Comparison of ENCODE assay signal across 8 cellular contexts in the genomic region with DNA sequence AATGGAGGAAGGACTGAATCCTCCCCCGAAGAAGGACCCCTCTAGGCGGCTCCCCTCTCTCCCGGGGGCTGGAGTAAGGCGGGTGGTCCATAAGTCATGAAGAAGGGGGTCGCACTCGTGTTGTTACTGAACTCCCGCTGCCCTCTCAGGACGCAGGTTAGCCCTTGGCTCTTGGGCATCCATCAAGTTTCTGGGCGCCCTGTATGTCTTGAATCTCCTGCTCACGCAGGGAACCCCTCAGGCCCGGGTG. TPM values are rescaled to one million over a fixed set of nuclear protein-coding genes. Genes with fewer than 3 reads are reported as not detected.
DNase-seq lines count a peak whose midpoint lies in the region; ATAC-seq and TF ChIP-seq lines count a peak whose summit lies in the region.

No MANE protein-coding gene starts in this region.

- TF ChIP-seq CTCF in GM12864 (IDR thresholded peaks at IDR 0.05; ENCODE audit: low read depth, low read length, missing control alignments) (no peak), VCaP (conservative IDR thresholded peaks at IDR 0.05) (no peak), fibroblast of mammary gland (conservative IDR thresholded peaks at IDR 0.05; ENCODE audit: control insufficient read depth, insufficient read depth, low read depth, low read length) (no peak), psoas muscle (IDR thresholded peaks at IDR 0.05) (no peak)

- intact Hi-C loops in psoas muscle (cut with DNase I) = no loop called here

- H3K4me1 ChIP-seq in psoas muscle = peaks cover 28% of the 10 kb centered on the region

- H3K27ac ChIP-seq in VCaP = peak overlapping the region; percentile 99
- H3K27ac ChIP-seq in psoas muscle = peak overlapping the region; percentile 78

- DNase-seq in GM12864 (ENCODE audit: low read depth) = no peak
- DNase-seq in fibroblast of mammary gland (ENCODE audit: low read depth) = no peak
- no peak for DNase-seq in psoas muscle
- DNase-seq in DMS53 treated with DMSO at 0.1 percent for 48 hours (lab: John Stamatoyannopoulos, UW; ENCODE audit: unreplicated experiment) = no peak
- no peak for DNase-seq in NOMO-1 treated with DMSO at 0.1 percent for 48 hours (lab: John Stamatoyannopoulos, UW; ENCODE audit: unreplicated experiment)
- no peak for DNase-seq in NCI-H2029 treated with DMSO at 0.1 percent for 48 hours (lab: John Stamatoyannopoulos, UW)

- H3K27me3 ChIP-seq in psoas muscle (ENCODE audit: insufficient read depth in 3 of 3, low read length in 2 of 3) = no peaks in the 10 kb centered on the region

- H3K4me3 ChIP-seq in GM12864 (ENCODE audit: low read depth, low read length) (peak overlapping the region; percentile 89), fibroblast of mammary gland (ENCODE audit: control insufficient read depth, low read depth, low read length) (peak overlapping the region; percentile 85), psoas muscle (peak overlapping the region; percentile 79)

- no peaks in the 10 kb centered on the region for H3K9me3 ChIP-seq in psoas muscle

- WGBS in psoas muscle, 3 donors = 13 to 19% (median 18%) methylated on average over 11 of the region's 11 CpGs

- H3K36me3 ChIP-seq in psoas muscle (ENCODE audit: insufficient read depth in 1 of 2, low read depth in 1 of 2) = peaks cover 0 to 20% of the 10 kb centered on the region in 2 donors

- ATAC-seq in psoas muscle = no peak
- no peak for ATAC-seq in HG02610 (IDR thresholded peaks at IDR 0.05; ENCODE audit: unreplicated experiment)

RNA-seq across cellular contexts. Expression of a gene that starts 0.9 kb away (rescaled TPM):
- total RNA-seq in psoas muscle = 1 to 10 TPM; 1.4 to 6.7 (median 2.3) TPM
- polyA plus RNA-seq in psoas muscle = 1 to 10 TPM; 1.6 to 3.3 (median 2.1) TPM

RNA-seq across cellular contexts. Expression of a gene that starts 16.1 kb away (rescaled TPM):
- total RNA-seq in psoas muscle = 1 to 10 TPM in 2 of 4 donors, under 1 TPM in 2; 0.60 to 1.5 (median 0.92) TPM
- 1 to 10 TPM in 1 of 3 donors, under 1 TPM in 2; 0.21 to 1.1 (median 0.80) TPM for polyA plus RNA-seq in psoas muscle

RNA-seq across cellular contexts. Expression of a gene that starts 18.7 kb away (rescaled TPM):
- 1 to 10 TPM in 1 of 4 donors, under 1 TPM in 2, not detected in 1; 0.77 to 1.9 (median 0.88) TPM for total RNA-seq in psoas muscle
- 1 to 10 TPM in 2 of 3 donors, under 1 TPM in 1; 0.68 to 2.4 (median 1.3) TPM for polyA plus RNA-seq in psoas muscle

RNA-seq across cellular contexts. Expression of a gene that starts 24.9 kb away (rescaled TPM):
- total RNA-seq in psoas muscle = 1,000 to 10,000 TPM in 2 of 4 donors, 100 to 1,000 TPM in 2; 978 to 1,214 (median 1,068) TPM
- polyA plus RNA-seq in psoas muscle = 1,000 to 10,000 TPM in 2 of 3 donors, 100 to 1,000 TPM in 1; 883 to 1,789 (median 1,153) TPM

RNA-seq across cellular contexts. Expression of a gene that starts 27.1 kb away (rescaled TPM):
- total RNA-seq in psoas muscle = 10 to 100 TPM in 1 of 4 donors, 1 to 10 TPM in 3; 7.8 to 12.2 (median 9.1) TPM
- polyA plus RNA-seq in psoas muscle = 10 to 100 TPM in 2 of 3 donors, 1 to 10 TPM in 1; 9.1 to 21.0 (median 10.6) TPM
